Comparison of ENCODE assay signal across 17 cellular contexts in the genomic region with DNA sequence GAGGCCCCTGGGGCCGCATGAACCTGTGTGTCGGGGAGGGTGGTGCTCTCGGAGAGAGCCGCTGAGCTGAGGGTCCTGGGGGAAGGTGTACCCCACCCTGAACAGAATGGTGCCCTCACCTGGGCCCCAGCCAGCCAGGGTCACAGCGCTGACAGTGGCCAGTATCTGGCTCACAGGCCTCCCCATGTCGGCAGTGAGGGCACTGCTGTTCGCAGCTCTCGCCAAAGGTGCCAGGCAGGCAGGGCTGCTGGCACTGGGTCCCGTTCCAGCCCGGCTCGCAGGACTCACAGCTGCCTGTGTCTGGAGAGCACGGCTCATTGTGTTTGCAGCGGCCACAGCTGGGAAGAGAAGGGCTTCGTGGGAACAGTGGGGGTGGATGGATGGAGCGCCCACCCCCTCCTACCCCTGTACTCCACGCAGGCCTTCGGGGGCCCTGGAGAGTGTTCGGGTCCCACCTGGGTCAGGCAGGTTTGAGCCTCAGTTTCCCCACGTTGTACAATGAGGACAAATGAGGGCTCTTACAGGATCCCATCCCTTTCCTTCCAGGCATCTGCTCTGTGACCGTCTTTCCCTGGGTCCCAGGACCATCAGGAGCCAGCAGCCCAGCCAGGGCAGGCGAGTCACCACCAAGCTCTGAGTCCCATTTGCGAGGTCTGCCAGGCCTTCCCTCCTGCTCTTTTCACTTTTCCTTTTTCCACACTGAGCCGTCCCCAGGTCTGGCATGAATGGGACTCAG. TPM values are rescaled to one million over a fixed set of nuclear protein-coding genes. Genes with fewer than 3 reads are reported as not detected.
A peak's percentile ranks its signal among the peaks of the same experiment; 100 is the strongest.
DNase-seq lines count a peak whose midpoint lies in the region; ATAC-seq and TF ChIP-seq lines count a peak whose summit lies in the region.
"Had no signal": no experiment of that assay in that cellular context is flagged by ENCODE, and none has a peak within 500 bp of the region (broad histone marks: within the 10 kb centered on the region; RNA-seq: fewer than 3 reads in every experiment).

No MANE protein-coding gene starts in this region.

- H3K4me3 ChIP-seq in lower lobe of right lung = no peak overlapping the region
- H3K4me3 ChIP-seq: GM23248 had no signal

- H3K36me3 ChIP-seq in lower lobe of right lung = peaks cover 31% of the 10 kb centered on the region

- ATAC-seq in lower lobe of right lung (no peak), HG02870 (IDR thresholded peaks at IDR 0.05; ENCODE audit: unreplicated experiment) (no peak)
- no peak for ATAC-seq in natural killer cell treated with Interleukin-12 subunit alpha and Interleukin-12 subunit beta and Interleukin-15 and Interleukin-18, amount 100 ng/mL, for 72 hours
- ATAC-seq: activated T-cell treated with anti-CD3 and anti-CD28 coated beads, Interleukin-2, amount 50 U/mL, for 72 hours; sciatic nerve had no signal

- peak; percentile 4 for DNase-seq in COLO668 (lab: John Stamatoyannopoulos, UW; ENCODE audit: unreplicated experiment)
- no peak for DNase-seq in lower lobe of right lung
- DNase-seq in stimulated activated naive CD4-positive, alpha-beta T cell treated with Interleukin-2 at 50 U/mL for 16 hours (lab: John Stamatoyannopoulos, UW) = no peak
- no peak for DNase-seq in natural killer cell treated with Interleukin-12 subunit alpha and Interleukin-12 subunit beta and Interleukin-15 and Interleukin-18, amount 100 ng/mL, for 72 hours (ENCODE audit: low spot score)
- DNase-seq: activated CD4-positive, alpha-beta T cell treated with anti-CD3 and anti-CD28 coated beads, Interleukin-2, amount 10 ng/mL, durations not matched to agents 24 days and 14 days; activated T-cell treated with anti-CD3 and anti-CD28 coated beads, Interleukin-2, amount 50 U/mL, for 72 hours; aorta; CD4-positive, CD25-positive, alpha-beta regulatory T cell; GF-D8; GM23248; immature natural killer cell; NCI-H345; OCI-M1; T-helper 1 cell had no signal

- no peak overlapping the region for H3K4me3 Mint-ChIP-seq in natural killer cell treated with Interleukin-12 subunit alpha and Interleukin-12 subunit beta and Interleukin-15 and Interleukin-18, amount 100 ng/mL, for 72 hours
- H3K4me3 Mint-ChIP-seq: activated CD4-positive, alpha-beta T cell treated with anti-CD3 and anti-CD28 coated beads, Interleukin-2, amount 10 ng/mL, durations not matched to agents 24 days and 14 days; activated T-cell treated with anti-CD3 and anti-CD28 coated beads, Interleukin-2, amount 50 U/mL, for 72 hours had no signal

- peak overlapping the region in 1 of 2 donors; percentile 47 for H3K27ac Mint-ChIP-seq in natural killer cell treated with Interleukin-12 subunit alpha and Interleukin-12 subunit beta and Interleukin-15 and Interleukin-18, amount 100 ng/mL, for 72 hours
- H3K27ac Mint-ChIP-seq: activated CD4-positive, alpha-beta T cell treated with anti-CD3 and anti-CD28 coated beads, Interleukin-2, amount 10 ng/mL, durations not matched to agents 24 days and 14 days; activated T-cell treated with anti-CD3 and anti-CD28 coated beads, Interleukin-2, amount 50 U/mL, for 72 hours; immature natural killer cell had no signal

- H3K4me1 Mint-ChIP-seq in natural killer cell treated with Interleukin-12 subunit alpha and Interleukin-12 subunit beta and Interleukin-15 and Interleukin-18, amount 100 ng/mL, for 72 hours (ENCODE audit: low read depth in 2 of 2) = peaks cover 8 to 15% of the 10 kb centered on the region in 2 donors

- H3K4me1 ChIP-seq in lower lobe of right lung = peaks cover 29% of the 10 kb centered on the region

- H3K27me3 ChIP-seq in lower lobe of right lung (ENCODE audit: low read depth) = no peaks in the 10 kb centered on the region

- H3K27me3 Mint-ChIP-seq in natural killer cell treated with Interleukin-12 subunit alpha and Interleukin-12 subunit beta and Interleukin-15 and Interleukin-18, amount 100 ng/mL, for 72 hours = no peaks in the 10 kb centered on the region
- H3K27me3 Mint-ChIP-seq: activated CD4-positive, alpha-beta T cell treated with anti-CD3 and anti-CD28 coated beads, Interleukin-2, amount 10 ng/mL, durations not matched to agents 24 days and 14 days; CD4-positive, CD25-positive, alpha-beta regulatory T cell had no signal

- no peaks in the 10 kb centered on the region for H3K36me3 Mint-ChIP-seq in natural killer cell treated with Interleukin-12 subunit alpha and Interleukin-12 subunit beta and Interleukin-15 and Interleukin-18, amount 100 ng/mL, for 72 hours
- H3K36me3 Mint-ChIP-seq: CD4-positive, CD25-positive, alpha-beta regulatory T cell; immature natural killer cell had no signal

- H3K27ac ChIP-seq in VCaP (peak overlapping the region; percentile 24; the same call in 1 of the 2 replicates), lower lobe of right lung (peak overlapping the region; percentile 56)
- H3K27ac ChIP-seq: GM23248 had no signal

- no peaks in the 10 kb centered on the region for H3K9me3 Mint-ChIP-seq in natural killer cell treated with Interleukin-12 subunit alpha and Interleukin-12 subunit beta and Interleukin-15 and Interleukin-18, amount 100 ng/mL, for 72 hours
- H3K9me3 Mint-ChIP-seq: activated CD4-positive, alpha-beta T cell treated with anti-CD3 and anti-CD28 coated beads, Interleukin-2, amount 10 ng/mL, durations not matched to agents 24 days and 14 days; activated T-cell treated with anti-CD3 and anti-CD28 coated beads, Interleukin-2, amount 50 U/mL, for 72 hours; immature natural killer cell had no signal

- no peaks in the 10 kb centered on the region for H3K9me3 ChIP-seq in lower lobe of right lung

- intact Hi-C loops in lower lobe of right lung (cut with DNase I) = no loop called here

- TF ChIP-seq CTCF in VCaP (conservative IDR thresholded peaks at IDR 0.05) (no peak), lower lobe of right lung (IDR thresholded peaks at IDR 0.05) (no peak)

RNA-seq across cellular contexts. Expression of a gene that starts 5.0 kb away (rescaled TPM):
- 37.4 TPM for total RNA-seq in lower lobe of right lung
- 1 to 10 TPM; 3.6 to 4.1 TPM for total RNA-seq in natural killer cell treated with Interleukin-12 subunit alpha and Interleukin-12 subunit beta and Interleukin-15 and Interleukin-18, amount 100 ng/mL, for 72 hours
- total RNA-seq: GM23248 had no signal

RNA-seq across cellular contexts. Expression of a gene that starts 9.2 kb away (rescaled TPM):
- 41.5 TPM for total RNA-seq in lower lobe of right lung
- 1 to 10 TPM; 1.2 to 3.1 TPM for total RNA-seq in natural killer cell treated with Interleukin-12 subunit alpha and Interleukin-12 subunit beta and Interleukin-15 and Interleukin-18, amount 100 ng/mL, for 72 hours

RNA-seq across cellular contexts. Expression of a gene that starts 11.9 kb away (rescaled TPM):
- 44.6 TPM for total RNA-seq in lower lobe of right lung
- 1 to 10 TPM; 4.9 to 5.0 TPM for total RNA-seq in natural killer cell treated with Interleukin-12 subunit alpha and Interleukin-12 subunit beta and Interleukin-15 and Interleukin-18, amount 100 ng/mL, for 72 hours

RNA-seq across cellular contexts. Expression of a gene that starts 44.2 kb away (rescaled TPM):
- 280 TPM for total RNA-seq in lower lobe of right lung
- total RNA-seq in natural killer cell treated with Interleukin-12 subunit alpha and Interleukin-12 subunit beta and Interleukin-15 and Interleukin-18, amount 100 ng/mL, for 72 hours = 100 to 1,000 TPM; 348 to 422 TPM

Comparison
In these comparisons a context has a peak if more than half of its experiments do, and no peak if none do; other contexts are left out.
1. RNA of a gene that starts 9.2 kb away (total RNA-seq): 41.5 TPM in lower lobe of right lung (single experiment); 1.2 to 3.1 TPM in natural killer cell treated with Interleukin-12 subunit alpha and Interleukin-12 subunit beta and Interleukin-15 and Interleukin-18, amount 100 ng/mL, for 72 hours; every median in the first group is over 10 times any median in the second.